22 cellular contexts compared by ENCODE assay signal in the genomic region with DNA sequence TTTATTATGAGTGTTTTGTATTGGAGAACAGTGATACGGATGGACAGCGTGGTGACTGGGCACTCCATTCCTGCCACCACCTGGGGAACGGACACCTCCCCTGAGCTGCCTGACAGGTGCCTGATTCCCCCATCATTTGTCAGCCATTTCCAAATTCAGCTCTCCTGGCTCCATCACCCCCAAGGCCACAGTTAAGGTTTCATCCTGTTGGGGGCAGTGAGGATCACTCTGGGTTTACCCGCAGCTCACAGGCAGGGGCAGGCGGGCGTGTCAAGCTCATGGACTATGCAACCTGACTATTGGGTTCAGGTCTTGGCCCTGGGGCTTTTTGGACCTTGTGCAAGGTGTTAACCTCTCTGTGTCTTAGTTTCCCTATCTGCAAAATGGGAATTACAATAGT.
DNase-seq lines count a peak whose midpoint lies in the region; TF ChIP-seq lines count a peak whose summit lies in the region.
"Had no signal": no experiment of that assay in that cellular context is flagged by ENCODE, and none has a peak within 500 bp of the region (broad histone marks: within the 10 kb centered on the region; RNA-seq: fewer than 3 reads in every experiment).

No MANE protein-coding gene starts in this region.

- H3K4me3 ChIP-seq in DOHH2 (ENCODE audit: low read length) (no peak overlapping the region), HEK293 (ENCODE audit: low read depth, low read length) (no peak overlapping the region), OCI-LY7 (ENCODE audit: low read depth, low read length, poor library complexity, severe bottlenecking) (no peak overlapping the region)
- H3K4me3 ChIP-seq: gastroesophageal sphincter had no signal

- intact Hi-C loops in OCI-LY7 (cut with micrococcal nuclease; ENCODE audit: unreplicated experiment), result no loop called here

- BruUV-seq in OCI-LY7 (replicated peaks; lab: Mats Ljungman, UMichigan), result no TSS peak

- H3K79me2 ChIP-seq in DOHH2 (ENCODE audit: control insufficient read depth, low read length) (no peaks in the 10 kb centered on the region), OCI-LY7 (ENCODE audit: insufficient read depth, low read depth, low read length) (no peaks in the 10 kb centered on the region)

- H3K27me3 ChIP-seq in DOHH2 (ENCODE audit: control insufficient read depth, low read length), result no peaks in the 10 kb centered on the region

- H2AFZ ChIP-seq in OCI-LY7 (ENCODE audit: low read length), result no peak overlapping the region

- TF ChIP-seq CTCF in DOHH2 (IDR thresholded peaks at IDR 0.05; ENCODE audit: low read depth, low read length, poor library complexity, severe bottlenecking) (peak; percentile 38), HEK293 (tag by site-specific recombination; IDR thresholded peaks at IDR 0.05) (no peak), OCI-LY7 (conservative IDR thresholded peaks at IDR 0.05; ENCODE audit: low read length) (peak; percentile 57)

- H3K9me3 ChIP-seq in DOHH2 (ENCODE audit: control insufficient read depth, insufficient read depth, low read length) (no peaks in the 10 kb centered on the region), HEK293 (ENCODE audit: control insufficient read depth, insufficient read depth, low read depth, low read length) (no peaks in the 10 kb centered on the region), OCI-LY7 (ENCODE audit: low read length) (no peaks in the 10 kb centered on the region)
- H3K9me3 ChIP-seq: gastroesophageal sphincter had no signal

- H3K9me2 ChIP-seq in DOHH2 (replicated peaks; ENCODE audit: control insufficient read depth, low read length), result no peaks in the 10 kb centered on the region
- no peaks in the 10 kb centered on the region for H3K9me2 ChIP-seq in OCI-LY7 (ENCODE audit: insufficient read depth, low read length)

- POLR2A ChIA-PET in HEK293 (lab: Yijun Ruan, JAX) (no interaction called here), OCI-LY7 (lab: Charles Lee) (no interaction called here)

- H4K20me1 ChIP-seq in DOHH2 (ENCODE audit: control insufficient read depth, insufficient read depth, low read depth, low read length) (no peaks in the 10 kb centered on the region), OCI-LY7 (ENCODE audit: insufficient read depth, low read length) (no peaks in the 10 kb centered on the region)

- H3K27ac ChIP-seq in DOHH2 (ENCODE audit: low read depth, low read length), result no peak overlapping the region
- H3K27ac ChIP-seq in HEK293 (ENCODE audit: extremely low read depth, low read depth, low read length), result no peak overlapping the region
- H3K27ac ChIP-seq in OCI-LY7 (ENCODE audit: low read depth, low read length, poor library complexity, severe bottlenecking), result no peak overlapping the region
- H3K27ac ChIP-seq: epithelial cell of prostate, gastroesophageal sphincter had no signal

- H3K4me2 ChIP-seq in DOHH2 (ENCODE audit: low read length), result no peak overlapping the region
- H3K4me2 ChIP-seq in OCI-LY7 (ENCODE audit: low read length), result no peak overlapping the region

- DNase-seq in OCI-LY7 (ENCODE audit: low spot score) (peak; percentile 24), iPS-NIHi11 (ENCODE audit: low spot score) (peak; percentile 57), activated gamma-delta T cell treated with Interleukin-2 at 50 U/mL for 16 hours (no peak), SHP77 treated with DMSO at 0.1 percent for 48 hours (lab: John Stamatoyannopoulos, UW) (no peak)
- DNase-seq in stimulated activated CD4-positive, alpha-beta T cell treated with anti-CD3 and anti-CD28 coated beads, Interleukin-4, amount 100 ng/mL, for 1 hour, result no peak
- DNase-seq: activated CD8-positive, alpha-beta memory T cell treated with anti-CD3 and anti-CD28 coated beads for 24 hours; activated naive CD4-positive, alpha-beta T cell treated with anti-CD3 and anti-CD28 coated beads, Interleukin-2, amount 50 U/mL, for 16 hours; activated T-cell treated with anti-CD3 and anti-CD28 coated beads, Interleukin-2, amount 50 U/mL, for 48 hours; anterior cingulate cortex; CD4-positive, CD25-positive, alpha-beta regulatory T cell; central memory CD4-positive, alpha-beta T cell; DMS 273 treated with DMSO at 0.1 percent for 48 hours; GOT3; left cardiac atrium; midbrain; NCI-H146; NCI-H774; T1000 had no signal

- H3K36me3 ChIP-seq in DOHH2 (ENCODE audit: control insufficient read depth, low read length) (0 out of 2 replicates have a peak, but pooled peaks cover 3% of the 10 kb centered on the region), HEK293 (ENCODE audit: control insufficient read depth in 2 of 2, insufficient read depth in 1 of 2, low read length in 2 of 2) (no peaks in the 10 kb centered on the region), OCI-LY7 (ENCODE audit: insufficient read depth, low read length) (no peaks in the 10 kb centered on the region)
- H3K36me3 ChIP-seq: gastroesophageal sphincter had no signal

- CTCF ChIA-PET in HEK293 (lab: Yijun Ruan, JAX) (interaction anchor here (0.6 kb wide), 1 partner anchor 32 kb away, joined by 3 read pairs; no protein-coding TSS in a partner anchor), OCI-LY7 (lab: Charles Lee; ENCODE audit: unreplicated experiment) (interaction anchor here (0.6 kb wide), 1 partner anchor 305 kb away, joined by 3 read pairs; no protein-coding TSS in a partner anchor)

- no peaks in the 10 kb centered on the region for H3K4me1 ChIP-seq in DOHH2 (ENCODE audit: control insufficient read depth, low read length)
- no peaks in the 10 kb centered on the region for H3K4me1 ChIP-seq in HEK293 (ENCODE audit: control insufficient read depth, insufficient read depth, low read length)
- no peaks in the 10 kb centered on the region for H3K4me1 ChIP-seq in OCI-LY7 (ENCODE audit: insufficient read depth, low read length, poor library complexity, severe bottlenecking)
- H3K4me1 ChIP-seq: gastroesophageal sphincter had no signal

- no peaks in the 10 kb centered on the region for H3F3A ChIP-seq in DOHH2 (ENCODE audit: control insufficient read depth, insufficient read depth)

TF ChIP-seq in HEK293, 187 proteins besides CTCF, POLR2A, EP300 and RAD21:
- TF ChIP-seq, protein P1, sequence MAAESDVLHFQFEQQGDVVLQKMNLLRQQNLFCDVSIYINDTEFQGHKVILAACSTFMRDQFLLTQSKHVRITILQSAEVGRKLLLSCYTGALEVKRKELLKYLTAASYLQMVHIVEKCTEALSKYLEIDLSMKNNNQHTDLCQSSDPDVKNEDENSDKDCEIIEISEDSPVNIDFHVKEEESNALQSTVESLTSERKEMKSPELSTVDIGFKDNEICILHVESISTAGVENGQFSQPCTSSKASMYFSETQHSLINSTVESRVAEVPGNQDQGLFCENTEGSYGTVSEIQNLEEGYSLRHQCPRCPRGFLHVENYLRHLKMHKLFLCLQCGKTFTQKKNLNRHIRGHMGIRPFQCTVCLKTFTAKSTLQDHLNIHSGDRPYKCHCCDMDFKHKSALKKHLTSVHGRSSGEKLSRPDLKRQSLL (tag by site-specific recombination; IDR thresholded peaks at IDR 0.05), result 0 out of 2 replicates have a peak, but pooled peaks have one; percentile 33
- TF ChIP-seq ZNF529 (tag by site-specific recombination; IDR thresholded peaks at IDR 0.05; ENCODE audit: insufficient replicate concordance), result no peak

Comparison
In these comparisons a context has a peak if more than half of its experiments do, and no peak if none do; other contexts are left out.
1. DNase-seq: peak in OCI-LY7 (single experiment) and iPS-NIHi11 (single experiment); none in activated gamma-delta T cell treated with Interleukin-2 at 50 U/mL for 16 hours (single experiment), stimulated activated CD4-positive, alpha-beta T cell treated with anti-CD3 and anti-CD28 coated beads, Interleukin-4, amount 100 ng/mL, for 1 hour (single experiment) and SHP77 treated with DMSO at 0.1 percent for 48 hours (single experiment).